In the genomic region with DNA sequence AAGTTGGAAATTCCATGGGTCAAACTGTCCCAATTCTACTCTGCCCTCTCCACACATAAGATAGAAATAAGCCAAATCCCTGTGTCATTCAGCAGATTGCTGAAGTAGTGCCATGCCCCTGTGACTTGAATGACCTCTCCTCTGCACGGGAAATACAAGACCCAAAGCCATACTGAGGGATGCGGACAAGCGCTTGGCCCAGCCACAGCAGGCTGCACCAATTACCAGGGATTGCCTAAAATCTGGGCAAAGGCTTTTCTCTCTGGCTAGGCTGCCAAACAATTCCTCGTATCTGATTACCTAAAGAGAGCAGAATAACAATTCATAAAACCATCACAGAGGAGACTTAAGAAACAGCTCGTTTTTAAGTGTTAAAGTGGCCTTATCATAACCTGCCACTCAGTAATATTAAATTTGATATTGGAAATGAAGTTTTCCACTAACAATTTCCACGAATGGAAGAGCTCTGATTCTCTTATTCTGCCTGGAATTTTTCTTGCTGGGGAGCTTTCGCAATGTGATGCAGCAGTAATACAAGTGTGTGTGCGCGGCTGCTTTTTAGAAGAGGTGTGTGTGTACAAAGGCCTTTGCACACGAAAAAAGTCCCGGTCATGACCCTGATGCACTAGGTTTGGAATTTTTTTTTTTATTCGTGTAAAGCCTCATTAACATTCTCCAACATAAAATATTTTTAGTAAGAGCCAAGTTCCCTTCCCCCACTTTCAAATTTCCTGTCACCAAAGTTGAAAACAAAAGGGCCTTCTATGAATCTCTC, we compare ENCODE assay signal across 2 cellular contexts.
A peak's percentile ranks its signal among the peaks of the same experiment; 100 is the strongest.
TF ChIP-seq lines count a peak whose summit lies in the region.

No MANE protein-coding gene starts in this region.

TF ChIP-seq in GM23338, 12 proteins besides CTCF, POLR2A, EP300 and RAD21:
- TF ChIP-seq NANOG (IDR thresholded peaks at IDR 0.05; ENCODE audit: borderline replicate concordance) = no peak
- TF ChIP-seq CREB1 (CRISPR knock-in tag; IDR thresholded peaks at IDR 0.05; ENCODE audit: low read depth) = no peak
- TF ChIP-seq STAT1 (IDR thresholded peaks at IDR 0.05; ENCODE audit: unreplicated experiment) = no peak
- no peak for TF ChIP-seq ZNF331 (CRISPR knock-in tag; IDR thresholded peaks at IDR 0.05; ENCODE audit: low read depth)

TF ChIP-seq in H1, 55 proteins besides CTCF, POLR2A, EP300 and RAD21:
- peak; percentile 57; the same call in 1 of the 2 replicates for TF ChIP-seq CEBPB (IDR thresholded peaks at IDR 0.05; ENCODE audit: low read depth, low read length)
- TF ChIP-seq, protein P1, sequence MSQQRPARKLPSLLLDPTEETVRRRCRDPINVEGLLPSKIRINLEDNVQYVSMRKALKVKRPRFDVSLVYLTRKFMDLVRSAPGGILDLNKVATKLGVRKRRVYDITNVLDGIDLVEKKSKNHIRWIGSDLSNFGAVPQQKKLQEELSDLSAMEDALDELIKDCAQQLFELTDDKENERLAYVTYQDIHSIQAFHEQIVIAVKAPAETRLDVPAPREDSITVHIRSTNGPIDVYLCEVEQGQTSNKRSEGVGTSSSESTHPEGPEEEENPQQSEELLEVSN (IDR thresholded peaks at IDR 0.05) = no peak
